In the genomic region with DNA sequence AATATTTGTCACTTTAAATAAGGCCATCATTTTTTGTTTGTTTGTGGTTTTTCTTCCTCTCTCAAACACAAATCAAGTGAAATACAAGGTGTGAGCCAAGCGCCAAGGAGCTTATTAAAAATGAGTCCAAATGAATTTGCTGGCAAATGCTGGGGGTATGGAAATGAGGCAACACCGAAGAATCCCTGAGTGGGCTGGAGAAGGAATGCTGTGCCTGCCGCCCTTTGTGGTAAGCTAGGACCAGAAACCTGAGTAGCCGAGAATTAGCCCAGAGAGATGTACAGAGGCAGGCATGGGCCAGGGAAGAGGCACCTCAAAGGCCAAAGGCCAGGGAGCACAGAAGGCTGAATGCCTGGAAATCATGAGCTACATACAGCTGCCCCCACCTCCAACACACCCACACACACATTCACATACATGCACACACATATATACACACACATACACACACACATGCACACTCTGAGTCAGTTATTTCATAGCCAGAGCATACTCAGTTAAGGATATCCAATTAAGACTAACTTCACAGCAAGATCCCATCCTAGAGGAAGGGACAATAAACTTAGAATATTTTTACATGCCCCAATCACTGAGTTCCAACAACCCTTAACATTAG, we compare ENCODE assay signal across 19 cellular contexts.
A peak's percentile ranks its signal among the peaks of the same experiment; 100 is the strongest.
DNase-seq lines count a peak whose midpoint lies in the region; ATAC-seq and TF ChIP-seq lines count a peak whose summit lies in the region.
"Had no signal": no experiment of that assay in that cellular context is flagged by ENCODE, and none has a peak within 500 bp of the region (broad histone marks: within the 10 kb centered on the region; RNA-seq: fewer than 3 reads in every experiment).

No MANE protein-coding gene starts in this region.

- no peak overlapping the region for H3K4me2 ChIP-seq in Karpas-422 (ENCODE audit: low read depth, low read length, poor library complexity, severe bottlenecking)

- no peaks in the 10 kb centered on the region for H4K20me1 ChIP-seq in Karpas-422 (ENCODE audit: insufficient read depth, low read depth, low read length)

- no peaks in the 10 kb centered on the region for H3K79me2 ChIP-seq in Karpas-422 (ENCODE audit: low read length)

- H3K4me1 ChIP-seq in RWPE2 (ENCODE audit: insufficient read depth, poor library complexity, severe bottlenecking) (peaks cover 19% of the 10 kb centered on the region), Karpas-422 (ENCODE audit: low read length) (no peaks in the 10 kb centered on the region)
- H3K4me1 ChIP-seq: Peyer's patch had no signal

- no peak overlapping the region for H3K9ac ChIP-seq in Karpas-422 (ENCODE audit: low read length)

- H3K27me3 ChIP-seq in RWPE2 (ENCODE audit: insufficient read depth, poor library complexity, severe bottlenecking) (no peaks in the 10 kb centered on the region), Karpas-422 (ENCODE audit: low read length) (no peaks in the 10 kb centered on the region)
- H3K27me3 ChIP-seq: Peyer's patch had no signal

- H3K36me3 ChIP-seq in RWPE2 (ENCODE audit: low read depth) (no peaks in the 10 kb centered on the region), Karpas-422 (ENCODE audit: insufficient read depth, low read length) (no peaks in the 10 kb centered on the region)
- H3K36me3 ChIP-seq: Peyer's patch had no signal

- TF ChIP-seq CTCF in RWPE2 (IDR thresholded peaks at IDR 0.05; ENCODE audit: poor library complexity, severe bottlenecking) = no peak
- TF ChIP-seq CTCF in nephron progenitor cell (IDR thresholded peaks at IDR 0.05) = no peak

- no peaks in the 10 kb centered on the region for H3K9me2 ChIP-seq in Karpas-422 (replicated peaks; ENCODE audit: insufficient read depth, low read length)

- H3K27ac ChIP-seq in RWPE2 (ENCODE audit: poor library complexity, severe bottlenecking) (peak overlapping the region; percentile 44), epithelial cell of prostate (peak overlapping the region; percentile 60), Karpas-422 (ENCODE audit: low read length) (no peak overlapping the region)
- H3K27ac ChIP-seq: Peyer's patch had no signal

- ATAC-seq in RWPE2 (ENCODE audit: low read depth) (peak; percentile 69), HG02642 (IDR thresholded peaks at IDR 0.05; ENCODE audit: poor library complexity, unreplicated experiment) (no peak)

- H3K36me3 Mint-ChIP-seq in nephron progenitor cell (ENCODE audit: low read depth) = no peaks in the 10 kb centered on the region
- H3K36me3 Mint-ChIP-seq: IgD-negative memory B cell had no signal

- H2AFZ ChIP-seq in Karpas-422 (ENCODE audit: low read length) = no peak overlapping the region

- peaks cover 20% of the 10 kb centered on the region for H3K4me1 Mint-ChIP-seq in nephron progenitor cell
- H3K4me1 Mint-ChIP-seq: IgD-negative memory B cell had no signal

- no peaks in the 10 kb centered on the region for H3K9me3 Mint-ChIP-seq in nephron progenitor cell
- H3K9me3 Mint-ChIP-seq: T-helper 1 cell treated with Interleukin-12 subunit alpha and Interleukin-12 subunit beta and Interleukin-4 antibody, amounts not matched to agents 30 μg/mL and 1 μg/mL, for 36 hours had no signal

- H3K4me3 ChIP-seq in RWPE2 (ENCODE audit: severe bottlenecking) = no peak overlapping the region
- no peak overlapping the region for H3K4me3 ChIP-seq in Karpas-422 (ENCODE audit: low read length)
- H3K4me3 ChIP-seq: Peyer's patch had no signal

- no peak overlapping the region for H3K4me3 Mint-ChIP-seq in nephron progenitor cell
- H3K4me3 Mint-ChIP-seq: IgD-negative memory B cell; T-helper 1 cell treated with Interleukin-12 subunit alpha and Interleukin-12 subunit beta and Interleukin-4 antibody, amounts not matched to agents 30 μg/mL and 1 μg/mL, for 36 hours had no signal

- DNase-seq in Daoy (ENCODE audit: low read depth) = peak; percentile 83
- no peak for DNase-seq in RWPE2 (ENCODE audit: low spot score)
- no peak for DNase-seq in epithelial cell of prostate (ENCODE audit: low read depth, low spot score)
- DNase-seq in nephron progenitor cell = peak; percentile 25
- no peak for DNase-seq in Karpas-422
- no peak for DNase-seq in stimulated activated CD8-positive, alpha-beta memory T cell treated with anti-CD3 and anti-CD28 coated beads, Interleukin-4, amount 100 ng/mL, for 48 hours
- no peak for DNase-seq in hippocampal formation (lab: John Stamatoyannopoulos, UW)
- DNase-seq: activated CD4-positive, alpha-beta T cell treated with anti-CD3 and anti-CD28 coated beads for 1 hour; amniotic stem cell; C1 segment of cervical spinal cord; DND-41; NCI-H69; Peyer's patch; retina; stimulated activated CD4-positive, alpha-beta T cell treated with anti-CD3 and anti-CD28 coated beads, Interleukin-2, amount 100 ng/mL, for 24 hours; trophoblast cell had no signal

- H3K9me3 ChIP-seq in RWPE2 (ENCODE audit: severe bottlenecking) (no peaks in the 10 kb centered on the region), Karpas-422 (ENCODE audit: low read length) (no peaks in the 10 kb centered on the region)
- H3K9me3 ChIP-seq: Peyer's patch had no signal

- H3K27ac Mint-ChIP-seq in nephron progenitor cell = peak overlapping the region; percentile 89
- H3K27ac Mint-ChIP-seq: IgD-negative memory B cell; T-helper 1 cell treated with Interleukin-12 subunit alpha and Interleukin-12 subunit beta and Interleukin-4 antibody, amounts not matched to agents 30 μg/mL and 1 μg/mL, for 36 hours had no signal

- peaks cover 3% of the 10 kb centered on the region for H3K27me3 Mint-ChIP-seq in nephron progenitor cell (ENCODE audit: low read depth, poor library complexity)

Comparison
In these comparisons a context has a peak if more than half of its experiments do, and no peak if none do; other contexts are left out.
1. DNase-seq: peak in Daoy (single experiment) and nephron progenitor cell (single experiment); none in RWPE2 (single experiment), epithelial cell of prostate (single experiment), Karpas-422 (single experiment), stimulated activated CD8-positive, alpha-beta memory T cell treated with anti-CD3 and anti-CD28 coated beads, Interleukin-4, amount 100 ng/mL, for 48 hours (single experiment) and hippocampal formation (0 of 2).